Comparison of ENCODE assay signal across 1 cellular context in the genomic region with DNA sequence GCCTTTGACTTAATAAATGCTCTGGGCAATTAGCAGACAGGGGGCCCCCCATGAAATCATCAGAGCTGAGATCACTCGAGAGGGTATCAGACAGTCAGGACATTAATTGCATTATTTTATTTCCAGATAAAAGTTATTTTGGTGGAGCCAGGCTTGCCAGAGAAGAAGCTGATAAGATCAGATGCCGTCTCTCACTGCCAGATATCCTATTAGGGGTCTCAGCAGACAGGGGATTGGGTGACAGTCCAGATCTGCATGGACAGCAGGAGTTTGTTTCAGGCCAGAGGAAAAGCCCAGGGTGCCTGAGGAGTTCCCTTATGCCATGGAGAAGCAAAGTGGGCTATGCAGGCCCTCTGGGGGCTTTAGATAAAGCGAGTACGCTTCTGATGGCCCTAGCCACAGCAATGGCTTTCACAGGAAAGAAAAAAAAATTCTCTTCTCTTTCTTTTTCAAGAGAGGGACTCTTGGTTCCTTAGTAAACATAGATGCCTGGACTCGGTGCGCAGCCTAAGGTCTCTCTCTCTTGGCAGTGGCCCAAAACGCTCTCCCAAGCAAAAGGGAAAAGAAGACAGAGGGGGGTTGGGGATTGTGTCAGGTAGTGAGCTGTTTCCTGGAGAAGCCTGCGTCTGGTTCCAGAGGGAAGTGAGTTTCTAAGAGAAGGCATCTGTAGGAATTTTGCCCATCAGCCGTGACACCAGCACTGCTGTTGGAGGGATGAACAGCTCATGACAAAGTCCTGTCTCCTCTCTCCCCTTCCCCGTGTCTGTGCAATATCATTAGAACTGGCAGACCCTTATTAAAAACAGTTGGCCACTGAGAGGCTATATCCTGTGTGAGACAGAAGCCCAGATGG.
TF ChIP-seq lines count a peak whose summit lies in the region.

No MANE protein-coding gene starts in this region.

TF ChIP-seq in GM23338, 12 proteins besides CTCF, POLR2A, EP300 and RAD21 (continued from another document):
- TF ChIP-seq, protein P1, sequence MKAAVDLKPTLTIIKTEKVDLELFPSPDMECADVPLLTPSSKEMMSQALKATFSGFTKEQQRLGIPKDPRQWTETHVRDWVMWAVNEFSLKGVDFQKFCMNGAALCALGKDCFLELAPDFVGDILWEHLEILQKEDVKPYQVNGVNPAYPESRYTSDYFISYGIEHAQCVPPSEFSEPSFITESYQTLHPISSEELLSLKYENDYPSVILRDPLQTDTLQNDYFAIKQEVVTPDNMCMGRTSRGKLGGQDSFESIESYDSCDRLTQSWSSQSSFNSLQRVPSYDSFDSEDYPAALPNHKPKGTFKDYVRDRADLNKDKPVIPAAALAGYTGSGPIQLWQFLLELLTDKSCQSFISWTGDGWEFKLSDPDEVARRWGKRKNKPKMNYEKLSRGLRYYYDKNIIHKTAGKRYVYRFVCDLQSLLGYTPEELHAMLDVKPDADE (IDR thresholded peaks at IDR 0.05), result no peak
- TF ChIP-seq EZH2 (IDR thresholded peaks at IDR 0.05; ENCODE audit: low read depth, unreplicated experiment), result no peak
- no peak for TF ChIP-seq NANOG (IDR thresholded peaks at IDR 0.05; ENCODE audit: borderline replicate concordance)
